In the genomic region with DNA sequence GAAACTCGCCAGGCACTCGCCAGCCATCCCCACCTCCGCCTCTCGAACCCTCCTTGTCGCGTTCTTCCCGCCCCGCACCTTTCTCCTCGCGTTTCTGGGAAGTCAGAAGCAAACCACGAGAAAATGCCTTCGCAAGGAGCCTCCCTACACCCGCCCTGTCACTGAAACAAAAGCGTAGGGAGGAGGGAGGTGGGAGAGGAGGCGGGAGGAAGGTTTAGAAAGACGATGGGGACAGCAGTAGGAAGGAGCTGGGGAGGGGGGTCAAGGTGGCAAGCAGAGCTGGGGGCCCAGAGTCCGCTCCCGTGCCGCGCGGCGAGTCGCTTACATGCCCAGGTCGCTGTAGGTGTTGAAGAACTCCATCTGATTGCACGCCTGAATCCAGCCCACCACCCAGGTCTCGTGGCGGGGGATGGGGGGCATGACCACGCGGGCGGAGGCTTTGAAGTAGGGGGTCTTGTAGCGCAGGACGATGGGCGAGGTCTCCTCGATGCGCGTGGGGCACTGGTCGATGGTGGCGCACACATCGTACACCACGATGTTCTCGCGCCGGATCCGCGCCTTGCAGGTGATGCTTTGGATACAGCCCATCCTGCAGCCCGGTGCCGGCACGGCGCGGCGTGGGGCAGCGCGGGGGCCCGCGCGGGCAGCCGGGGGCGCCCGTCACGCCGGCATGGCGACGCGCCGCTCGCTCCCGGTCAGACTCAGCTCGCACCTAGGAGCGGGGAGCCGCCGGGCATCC, we compare ENCODE assay signal across 8 cellular contexts. TPM values are rescaled to one million over a fixed set of nuclear protein-coding genes. Genes with fewer than 3 reads are reported as not detected.
DNase-seq lines count a peak whose midpoint lies in the region; TF ChIP-seq lines count a peak whose summit lies in the region.

No MANE protein-coding gene starts in this region.

- no peaks in the 10 kb centered on the region for H3K9me2 ChIP-seq in PC-9 (ENCODE audit: insufficient read depth)

- DNase-seq in BE2C (peak; percentile 27), GM20000 (ENCODE audit: low spot score) (peak; percentile 39), SW480 (ENCODE audit: low spot score) (peak; percentile 30), esophagus squamous epithelium (lab: John Stamatoyannopoulos, UW) (no peak), neural progenitor cell (ENCODE audit: low spot score) (peak; percentile 41), NCI-H510A (lab: John Stamatoyannopoulos, UW) (no peak), PC-9 (no peak), HuH-7.5 (ENCODE audit: low spot score) (no peak)

- no peaks in the 10 kb centered on the region for H3K9me3 ChIP-seq in BE2C
- no peaks in the 10 kb centered on the region for H3K9me3 ChIP-seq in esophagus squamous epithelium
- H3K9me3 ChIP-seq in neural progenitor cell (ENCODE audit: low read depth) = no peaks in the 10 kb centered on the region
- no peaks in the 10 kb centered on the region for H3K9me3 ChIP-seq in PC-9 (ENCODE audit: insufficient read depth, low read depth)

- H3K36me3 ChIP-seq in BE2C = no peaks in the 10 kb centered on the region
- no peaks in the 10 kb centered on the region for H3K36me3 ChIP-seq in esophagus squamous epithelium
- no peaks in the 10 kb centered on the region for H3K36me3 ChIP-seq in neural progenitor cell
- H3K36me3 ChIP-seq in PC-9 (ENCODE audit: low read depth) = no peaks in the 10 kb centered on the region

- H2AFZ ChIP-seq in neural progenitor cell (replicated peaks) (no peak overlapping the region), PC-9 (no peak overlapping the region)

- peak overlapping the region; percentile 58 for H3K4me3 ChIP-seq in BE2C (ENCODE audit: low read depth, low read length)
- H3K4me3 ChIP-seq in esophagus squamous epithelium = peak overlapping the region; percentile 52 to 86 (median 74)
- H3K4me3 ChIP-seq in neural progenitor cell = peak overlapping the region; percentile 65
- no peak overlapping the region for H3K4me3 ChIP-seq in PC-9

- no peak overlapping the region for H3K27ac ChIP-seq in esophagus squamous epithelium
- H3K27ac ChIP-seq in neural progenitor cell = no peak overlapping the region
- no peak overlapping the region for H3K27ac ChIP-seq in PC-9

- H3K36me3 Mint-ChIP-seq in neural progenitor cell = no peaks in the 10 kb centered on the region

- H3K4me1 Mint-ChIP-seq in neural progenitor cell = peaks cover 9% of the 10 kb centered on the region

- peak overlapping the region; percentile 69 for H3K4me2 ChIP-seq in neural progenitor cell
- H3K4me2 ChIP-seq in PC-9 = no peak overlapping the region

- POLR2A ChIA-PET in PC-9 (lab: Charles Lee; ENCODE audit: unreplicated experiment) = no interaction called here

- TF ChIP-seq POLR2A in esophagus squamous epithelium (IDR thresholded peaks at IDR 0.05) = no peak

- H3K27me3 ChIP-seq in BE2C (peaks cover 31% of the 10 kb centered on the region), esophagus squamous epithelium (peaks cover 0 to 41% (median 0%) of the 10 kb centered on the region in 4 donors), neural progenitor cell (peaks cover 82% of the 10 kb centered on the region), PC-9 (ENCODE audit: insufficient read depth, low read depth) (peaks cover 23% of the 10 kb centered on the region; the same call in 1 of the 2 replicates)

- no peaks in the 10 kb centered on the region for H3K79me2 ChIP-seq in neural progenitor cell (ENCODE audit: low read depth)
- no peaks in the 10 kb centered on the region for H3K79me2 ChIP-seq in PC-9 (ENCODE audit: low read depth)

- H3K9ac ChIP-seq in neural progenitor cell = no peak overlapping the region

- no peak overlapping the region for H3K27ac Mint-ChIP-seq in neural progenitor cell

- peaks cover 58% of the 10 kb centered on the region for H3K27me3 Mint-ChIP-seq in neural progenitor cell (ENCODE audit: insufficient read depth, low read depth)

- no peaks in the 10 kb centered on the region for H3K9me3 Mint-ChIP-seq in neural progenitor cell

- H4K20me1 ChIP-seq in neural progenitor cell (ENCODE audit: low read depth) (peaks cover 19% of the 10 kb centered on the region), PC-9 (ENCODE audit: insufficient read depth) (no peaks in the 10 kb centered on the region)

- BruUV-seq in PC-9 (replicated peaks; lab: Mats Ljungman, UMichigan) = no TSS peak

- H3K4me1 ChIP-seq in BE2C (no peaks in the 10 kb centered on the region), esophagus squamous epithelium (peaks cover 13 to 33% (median 19%) of the 10 kb centered on the region in 3 donors), neural progenitor cell (peaks cover 10% of the 10 kb centered on the region), PC-9 (replicated peaks; ENCODE audit: insufficient read depth) (no peaks in the 10 kb centered on the region)

- TF ChIP-seq CTCF in BE2C (IDR thresholded peaks at IDR 0.05; ENCODE audit: low read depth, low read length) (no peak), GM20000 (IDR thresholded peaks at IDR 0.05; ENCODE audit: extremely low read depth, missing control alignments) (no peak), esophagus squamous epithelium (IDR thresholded peaks at IDR 0.05) (no peak), neural progenitor cell (IDR thresholded peaks at IDR 0.05) (no peak), PC-9 (conservative IDR thresholded peaks at IDR 0.05) (no peak)

- WGBS in esophagus squamous epithelium, 2 donors = 0 to 1% methylated on average over 23 to 25 of the region's 71 CpGs

- peaks cover 19% of the 10 kb centered on the region for H3F3A ChIP-seq in neural progenitor cell (ENCODE audit: low read depth)
- H3F3A ChIP-seq in PC-9 (ENCODE audit: insufficient read depth, low read depth) = no peaks in the 10 kb centered on the region

- CTCF ChIA-PET in PC-9 (lab: Charles Lee) = no interaction called here

- peak overlapping the region; percentile 87 for H3K4me3 Mint-ChIP-seq in neural progenitor cell

- intact Hi-C loops in esophagus squamous epithelium (cut with DNase I) = no loop called here
- intact Hi-C loops in PC-9 (cut with micrococcal nuclease; ENCODE audit: unreplicated experiment) = no loop called here

RNA-seq across cellular contexts. Expression of a gene that starts 1.0 kb away (rescaled TPM):
- polyA plus RNA-seq in BE2C (2012; ENCODE audit: insufficient read depth, insufficient read length, low read depth) = 9.1 TPM
- 1 to 10 TPM in 1 of 4 donors, under 1 TPM in 3; 0.26 to 1.7 (median 0.64) TPM for total RNA-seq in esophagus squamous epithelium
- 0.43 TPM in 1 of 2 replicates, not detected in the other for total RNA-seq in neural progenitor cell (ENCODE audit: low replicate concordance)
- not detected in 2 replicates for total RNA-seq in PC-9 (2021)

Comparison
In these comparisons a context has a peak if more than half of its experiments do, and no peak if none do; other contexts are left out.
1. DNase-seq: peak in BE2C (single experiment), GM20000 (single experiment), SW480 (single experiment) and neural progenitor cell (single experiment); none in esophagus squamous epithelium (single experiment), NCI-H510A (single experiment), PC-9 (0 of 2) and HuH-7.5 (single experiment).